30 cellular contexts compared by ENCODE assay signal in genomic region chr1:182977480-182977879, GRCh38. TPM values are rescaled to one million over a fixed set of nuclear protein-coding genes. Genes with fewer than 3 reads are reported as not detected.
DNase-seq lines count a peak whose midpoint lies in the region; ATAC-seq and TF ChIP-seq lines count a peak whose summit lies in the region.
"Had no signal": no experiment of that assay in that cellular context is flagged by ENCODE, and none has a peak within 500 bp of the region (broad histone marks: within the 10 kb centered on the region; RNA-seq: fewer than 3 reads in every experiment).

No MANE protein-coding gene starts in this region.

- peak; percentile 46 for DNase-seq in ELR (ENCODE audit: low read depth)
- DNase-seq in HCT116 (ENCODE audit: low read depth, low spot score): no peak
- DNase-seq in RWPE2 (ENCODE audit: low spot score): no peak
- no peak for DNase-seq in epithelial cell of prostate (ENCODE audit: low read depth, low spot score)
- DNase-seq in brain microvascular endothelial cell: no peak
- no peak for DNase-seq in NCI-H1930 (lab: John Stamatoyannopoulos, UW)
- DNase-seq in dermis blood vessel endothelial cell: no peak
- DNase-seq: CD4-positive, CD25-positive, alpha-beta regulatory T cell; DMS153; DND-41; GOT3; KG1; NCI-H1048; NCI-H1417; NCI-H187; NCI-H446; NCI-H524 treated with DMSO at 0.1 percent for 48 hours; NCI-H82; NK-92 treated with Interleukin-12 subunit alpha and Interleukin-12 subunit beta, amount 100 ng/mL, for 24 hours; PC-9; Right ventricle myocardium superior; T-helper 1 cell had no signal

- H3K9me2 ChIP-seq in HCT116 (ENCODE audit: insufficient read depth): 0 out of 2 replicates have a peak, but pooled peaks cover 4% of the 10 kb centered on the region

- H3K27me3 ChIP-seq in HCT116 (ENCODE audit: insufficient read depth, low read length) (no peaks in the 10 kb centered on the region), RWPE2 (ENCODE audit: insufficient read depth, poor library complexity, severe bottlenecking) (no peaks in the 10 kb centered on the region), brain microvascular endothelial cell (replicated peaks) (no peaks in the 10 kb centered on the region)
- H3K27me3 ChIP-seq: BLaER1, SJSA1 had no signal

- H3K9me3 ChIP-seq in HCT116 (ENCODE audit: control insufficient read depth in 1 of 2, insufficient read depth in 1 of 2, low read depth in 1 of 2, low read length in 2 of 2) (no peaks in the 10 kb centered on the region), RWPE2 (ENCODE audit: severe bottlenecking) (no peaks in the 10 kb centered on the region)
- H3K9me3 ChIP-seq: SJSA1 had no signal

- H3K4me3 ChIP-seq in HCT116 (replicated peaks in 1 of 2; ENCODE audit: low read depth in 1 of 2, low read length in 2 of 2): no peak overlapping the region
- H3K4me3 ChIP-seq in RWPE2 (ENCODE audit: severe bottlenecking): no peak overlapping the region
- no peak overlapping the region for H3K4me3 ChIP-seq in brain microvascular endothelial cell (ENCODE audit: low read depth, low read length)
- H3K4me3 ChIP-seq: BLaER1, HAP-1, PC-9, SJSA1 had no signal

- in situ Hi-C loops in brain microvascular endothelial cell (cut with HindIII; ENCODE audit: low pct_ligation_motif_present, low sequenced_read_pairs): no loop called here

- no peak for ATAC-seq in HCT116
- 0 out of 3 replicates have a peak, but pooled peaks have one; percentile 36 for ATAC-seq in RWPE2 (ENCODE audit: low read depth)
- no peak for ATAC-seq in HG03025 (IDR thresholded peaks at IDR 0.05; ENCODE audit: low FRiP score, unreplicated experiment)

- peak overlapping the region; percentile 45 for H2AFZ ChIP-seq in HCT116 (ENCODE audit: low read depth, low read length, poor library complexity, severe bottlenecking)
- H2AFZ ChIP-seq: PC-9 had no signal

- BruUV-seq in HCT116 (replicated peaks; lab: Mats Ljungman, UMichigan): no TSS peak

- no peaks in the 10 kb centered on the region for H3K36me3 ChIP-seq in HCT116 (ENCODE audit: control insufficient read depth in 1 of 2, insufficient read depth in 2 of 2, low read length in 2 of 2)
- H3K36me3 ChIP-seq in RWPE2 (ENCODE audit: low read depth): no peaks in the 10 kb centered on the region
- no peaks in the 10 kb centered on the region for H3K36me3 ChIP-seq in brain microvascular endothelial cell (replicated peaks)
- H3K36me3 ChIP-seq: BLaER1, HAP-1, SJSA1 had no signal

- TF ChIP-seq POLR2A in HCT116 (IDR thresholded peaks at IDR 0.05; ENCODE audit: borderline replicate concordance, extremely low read depth, insufficient read depth, insufficient read length): no peak

- H3K27ac ChIP-seq in HCT116 (ENCODE audit: low read depth, low read length): no peak overlapping the region
- H3K27ac ChIP-seq in RWPE2 (ENCODE audit: poor library complexity, severe bottlenecking): no peak overlapping the region
- peak overlapping the region; percentile 24 for H3K27ac ChIP-seq in epithelial cell of prostate
- no peak overlapping the region for H3K27ac ChIP-seq in brain microvascular endothelial cell
- H3K27ac ChIP-seq: BLaER1, PC-9, SJSA1 had no signal

- RAD21 ChIA-PET in HCT116 (lab: Charles Lee; ENCODE audit: low non-redundant PET in 1 of 2, low total read pairs in 2 of 2, uncharacterized antibody in 2 of 2, unreplicated experiment in 2 of 2): no interaction called here

- H4K20me1 ChIP-seq in HCT116 (ENCODE audit: insufficient read depth): no peaks in the 10 kb centered on the region
- H4K20me1 ChIP-seq: BLaER1 had no signal

- TF ChIP-seq CTCF in HCT116 (IDR thresholded peaks at IDR 0.05 in 2 of 3, conservative IDR thresholded peaks at IDR 0.05 in 1 of 3; ENCODE audit: borderline replicate concordance in 1 of 3, insufficient read depth in 1 of 3, low read depth in 2 of 3, low read length in 2 of 3) (no peak), RWPE2 (IDR thresholded peaks at IDR 0.05; ENCODE audit: poor library complexity, severe bottlenecking) (no peak), brain microvascular endothelial cell (IDR thresholded peaks at IDR 0.05; ENCODE audit: low read depth, low read length, missing control alignments) (no peak)

- POLR2A ChIA-PET in HCT116 (lab: Charles Lee): no interaction called here

- no peak overlapping the region for H3K4me2 ChIP-seq in HCT116 (ENCODE audit: low read length)
- H3K4me2 ChIP-seq: BLaER1, PC-9 had no signal

- H3K9ac ChIP-seq in HCT116 (ENCODE audit: low read length): no peak overlapping the region
- H3K9ac ChIP-seq: BLaER1 had no signal

- no peak for TF ChIP-seq RAD21 in HCT116 (IDR thresholded peaks at IDR 0.05; ENCODE audit: low read depth)

- intact Hi-C loops in HCT116 (cut with micrococcal nuclease): no loop called here

- CTCF ChIA-PET in HCT116 (lab: Charles Lee): interaction anchor here (1.5 kb wide), 1 partner anchor 10 kb away, joined by 4 read pairs; no protein-coding TSS in a partner anchor

- no peaks in the 10 kb centered on the region for H3K79me2 ChIP-seq in HCT116 (ENCODE audit: insufficient read depth, low read length)

- H3K4me1 ChIP-seq in HCT116 (ENCODE audit: control insufficient read depth in 1 of 2, insufficient read depth in 2 of 2, low read length in 2 of 2): peaks cover 0 to 19% of the 10 kb centered on the region in 2 experiments; a peak in 2 of 4 replicates
- no peaks in the 10 kb centered on the region for H3K4me1 ChIP-seq in RWPE2 (ENCODE audit: insufficient read depth, poor library complexity, severe bottlenecking)
- H3K4me1 ChIP-seq: BLaER1, SJSA1 had no signal

TF ChIP-seq in HCT116, 20 proteins besides CTCF, POLR2A, EP300 and RAD21:
- no peak for TF ChIP-seq CBX3 (IDR thresholded peaks at IDR 0.05; ENCODE audit: low read depth)
- TF ChIP-seq SRF (IDR thresholded peaks at IDR 0.05; ENCODE audit: low read depth): no peak
- no peak for TF ChIP-seq REST (IDR thresholded peaks at IDR 0.05; ENCODE audit: low read depth)
- no peak for TF ChIP-seq ELF1 (IDR thresholded peaks at IDR 0.05; ENCODE audit: borderline replicate concordance, low read depth)
- no peak for TF ChIP-seq YY1 (IDR thresholded peaks at IDR 0.05; ENCODE audit: extremely low read depth, insufficient replicate concordance, low read depth, low read length)
- no peak for TF ChIP-seq EGR1 (IDR thresholded peaks at IDR 0.05; ENCODE audit: low read depth)
- TF ChIP-seq MAX (IDR thresholded peaks at IDR 0.05): no peak
- no peak for TF ChIP-seq JUND (IDR thresholded peaks at IDR 0.05)
- TF ChIP-seq SP1 (IDR thresholded peaks at IDR 0.05; ENCODE audit: low read depth): no peak
- no peak for TF ChIP-seq ZFX (IDR thresholded peaks at IDR 0.05)
TF ChIP-seq in HCT116: peak in this region for 0.

RNA-seq across cellular contexts. Expression of gene SHCBP1L, which starts 24.5 kb away (rescaled TPM):
- total RNA-seq in HCT116 (2021; ENCODE audit: unreplicated experiment) (not detected), dermis blood vessel endothelial cell (under 0.01 TPM in 1 of 2 replicates, not detected in the other)
- polyA plus RNA-seq in HCT116 (2012): not detected in 2 replicates
- total RNA-seq: CD4-positive, CD25-positive, alpha-beta regulatory T cell; G401; HT-29; PC-9; Right ventricle myocardium superior; RPMI7951; SJSA1 had no signal
- polyA plus RNA-seq: AG04450; CD4-positive, CD25-positive, alpha-beta regulatory T cell had no signal

RNA-seq across cellular contexts. Expression of gene LAMC1, which starts 45.7 kb away (rescaled TPM):
- total RNA-seq in HCT116 (2021; ENCODE audit: unreplicated experiment) (61.2 TPM), dermis blood vessel endothelial cell (586 and 802 TPM in 2 replicates)
- polyA plus RNA-seq in HCT116 (2012): 37.6 and 52.3 TPM in 2 replicates
- polyA plus RNA-seq: CD4-positive, CD25-positive, alpha-beta regulatory T cell had no signal
